8 cellular contexts compared by ENCODE assay signal in genomic region chr22:24208012-24208749, GRCh38. TPM values are rescaled to one million over a fixed set of nuclear protein-coding genes. Genes with fewer than 3 reads are reported as not detected.
DNase-seq lines count a peak whose midpoint lies in the region; ATAC-seq, FAIRE-seq and TF ChIP-seq lines count a peak whose summit lies in the region.

No MANE protein-coding gene starts in this region.

- no peak for ATAC-seq in HG03135 (IDR thresholded peaks at IDR 0.05; ENCODE audit: unreplicated experiment)

- no peaks in the 10 kb centered on the region for H3K9me3 ChIP-seq in MG63
- H3K9me3 ChIP-seq in keratinocyte (ENCODE audit: control insufficient read depth, low read depth, low read length): no peaks in the 10 kb centered on the region
- H3K9me3 ChIP-seq in HAP-1: peaks cover 13% of the 10 kb centered on the region; the same call in 1 of the 2 replicates

- DNase-seq in Ammon's horn (ENCODE audit: low spot score): peak; percentile 58
- DNase-seq in MG63: peak; percentile 71
- peak; percentile 93 for DNase-seq in astrocyte of the hippocampus (ENCODE audit: low read depth, low spot score)
- DNase-seq in keratinocyte (ENCODE audit: low read depth, low spot score): no peak
- peak; percentile 97 for DNase-seq in stromal cell of bone marrow (ENCODE audit: low read depth)
- no peak for DNase-seq in NCI-H2107 treated with DMSO at 0.1 percent for 48 hours (lab: John Stamatoyannopoulos, UW; ENCODE audit: unreplicated experiment)
- no peak for DNase-seq in HAP-1 (ENCODE audit: low spot score in 2 of 2)

- TF ChIP-seq CTCF in keratinocyte (optimal IDR thresholded peaks at IDR 0.05 in 1 of 3, IDR thresholded peaks at IDR 0.05 in 1 of 3, conservative IDR thresholded peaks at IDR 0.05 in 1 of 3; ENCODE audit: extremely low read depth in 1 of 3, insufficient read depth in 2 of 3, low read length in 3 of 3): no peak

- in situ Hi-C loops in HAP-1 (cut with MboI; ENCODE audit: low sequenced_read_pairs): no loop called here

- H3K9ac ChIP-seq in keratinocyte (ENCODE audit: control insufficient read depth, extremely low read depth, insufficient read depth, low read length): peak overlapping the region; percentile 46

- no peaks in the 10 kb centered on the region for H4K20me1 ChIP-seq in keratinocyte (ENCODE audit: control insufficient read depth, extremely low read depth, insufficient read depth, low read length)

- no peak overlapping the region for H2AFZ ChIP-seq in keratinocyte (ENCODE audit: control insufficient read depth, low read length)

- no peaks in the 10 kb centered on the region for H3K9me1 ChIP-seq in keratinocyte (ENCODE audit: control insufficient read depth, extremely low read depth, insufficient read depth, low read length)

- no peaks in the 10 kb centered on the region for H3K79me2 ChIP-seq in keratinocyte (ENCODE audit: control insufficient read depth, insufficient read depth, low read length)

- peak overlapping the region; percentile 79 for H3K27ac ChIP-seq in keratinocyte (ENCODE audit: control insufficient read depth, insufficient read depth, low read length)

- no peaks in the 10 kb centered on the region for H3K36me3 ChIP-seq in MG63
- no peaks in the 10 kb centered on the region for H3K36me3 ChIP-seq in keratinocyte (ENCODE audit: control insufficient read depth in 2 of 2, extremely low read depth in 1 of 2, insufficient read depth in 2 of 2, low read length in 2 of 2)
- no peaks in the 10 kb centered on the region for H3K36me3 ChIP-seq in HAP-1 (replicated peaks)

- no peaks in the 10 kb centered on the region for H3K27me3 ChIP-seq in MG63
- no peaks in the 10 kb centered on the region for H3K27me3 ChIP-seq in keratinocyte (ENCODE audit: control insufficient read depth, extremely low read depth, insufficient read depth, low read length)
- H3K27me3 ChIP-seq in HAP-1 (ENCODE audit: low read depth): no peaks in the 10 kb centered on the region

- H3K4me1 ChIP-seq in keratinocyte (ENCODE audit: control insufficient read depth, extremely low read depth, insufficient read depth, low read length) (peaks cover 26% of the 10 kb centered on the region), HAP-1 (peaks cover 24% of the 10 kb centered on the region)

- dilution Hi-C loops in keratinocyte (cut with MboI; ENCODE audit: extremely low pct_ligation_motif_present, low sequenced_read_pairs): no loop called here

- FAIRE-seq in keratinocyte (lab: Jason Lieb, UNC): peak; percentile 83

- no peak overlapping the region for H3K4me3 ChIP-seq in MG63
- H3K4me3 ChIP-seq in keratinocyte (ENCODE audit: control insufficient read depth in 2 of 3, extremely low read depth in 1 of 3, insufficient read depth in 2 of 3, low read depth in 1 of 3, low read length in 3 of 3): no peak overlapping the region
- H3K4me3 ChIP-seq in HAP-1: no peak overlapping the region

- H3K4me2 ChIP-seq in keratinocyte (ENCODE audit: control insufficient read depth, extremely low read depth, insufficient read depth, low read depth, low read length): peak overlapping the region; percentile 58

RNA-seq across cellular contexts. Expression of gene SUSD2, which starts 26.9 kb away (rescaled TPM):
- 0.20 TPM in 1 of 2 replicates, not detected in the other for total RNA-seq in MG63 (2014; rRNA removed; shearing (Covaris generic); ENCODE audit: low replicate concordance)
- 0.01 to 0.10 TPM (median 0.03 TPM) in 3 replicates for polyA plus RNA-seq in keratinocyte
- polyA plus RNA-seq in keratinocyte (2011; ENCODE audit: low read depth): not detected
- polyA plus RNA-seq in keratinocyte (2011; cell fraction: cytosol; rRNA removed): 0.02 and 0.04 TPM in 2 replicates
- polyA plus RNA-seq in keratinocyte (2011; cell fraction: nucleus; rRNA removed): 0.31 and 0.34 TPM in 2 replicates
- polyA plus RNA-seq in keratinocyte (2012; ENCODE audit: low replicate concordance): 0.14 TPM in 1 of 2 replicates, not detected in the other
- polyA minus RNA-seq in keratinocyte: 0.16 to 0.40 TPM in 2 of 3 replicates, not detected in the other
- polyA minus RNA-seq in keratinocyte (2011; cell fraction: cytosol; rRNA and poly(A)+ RNA removed): not detected
- polyA minus RNA-seq in keratinocyte (2011; cell fraction: nucleus; rRNA and poly(A)+ RNA removed): 0.74 and 1.0 TPM in 2 replicates

RNA-seq across cellular contexts. Expression of gene GGT5, which starts 36.7 kb away (rescaled TPM):
- total RNA-seq in MG63 (2014; rRNA removed; shearing (Covaris generic); ENCODE audit: low replicate concordance): not detected in 2 replicates
- polyA plus RNA-seq in keratinocyte: not detected in 3 replicates
- not detected for polyA plus RNA-seq in keratinocyte (2011; ENCODE audit: low read depth)
- not detected in 2 replicates for polyA plus RNA-seq in keratinocyte (2011; cell fraction: cytosol; rRNA removed)
- polyA plus RNA-seq in keratinocyte (2011; cell fraction: nucleus; rRNA removed): not detected in 2 replicates
- polyA plus RNA-seq in keratinocyte (2012; ENCODE audit: low replicate concordance): not detected in 2 replicates
- not detected in 3 replicates for polyA minus RNA-seq in keratinocyte
- not detected for polyA minus RNA-seq in keratinocyte (2011; cell fraction: cytosol; rRNA and poly(A)+ RNA removed)
- polyA minus RNA-seq in keratinocyte (2011; cell fraction: nucleus; rRNA and poly(A)+ RNA removed): not detected in 2 replicates

Comparison
In these comparisons a context has a peak if more than half of its experiments do, and no peak if none do; other contexts are left out.
1. DNase-seq: peak in Ammon's horn (single experiment), MG63 (single experiment), astrocyte of the hippocampus (single experiment) and stromal cell of bone marrow (single experiment); none in keratinocyte (single experiment), NCI-H2107 treated with DMSO at 0.1 percent for 48 hours (single experiment) and HAP-1 (0 of 2).